Comparison of ENCODE assay signal across 16 cellular contexts in genomic region chr7:2105280-2105679, GRCh38.
DNase-seq lines count a peak whose midpoint lies in the region; ATAC-seq and TF ChIP-seq lines count a peak whose summit lies in the region.
"Had no signal": no experiment of that assay in that cellular context is flagged by ENCODE, and none has a peak within 500 bp of the region (broad histone marks: within the 10 kb centered on the region; RNA-seq: fewer than 3 reads in every experiment).

No MANE protein-coding gene starts in this region.

- H3K27me3 Mint-ChIP-seq in natural killer cell (ENCODE audit: low read depth in 2 of 2) (peaks cover 2 to 5% of the 10 kb centered on the region in 2 donors), nephron progenitor cell (ENCODE audit: low read depth, poor library complexity) (peaks cover 8% of the 10 kb centered on the region)
- no peaks in the 10 kb centered on the region for H3K27me3 Mint-ChIP-seq in natural killer cell treated with Interleukin-12 subunit alpha and Interleukin-12 subunit beta and Interleukin-15 and Interleukin-18, amount 100 ng/mL, for 72 hours
- H3K27me3 Mint-ChIP-seq: activated naive CD4-positive, alpha-beta T cell treated with anti-CD3 and anti-CD28 coated beads, Interleukin-2, amount 50 U/mL, for 24 hours had no signal

- H3K27ac Mint-ChIP-seq in natural killer cell (no peak overlapping the region), nephron progenitor cell (peak overlapping the region; percentile 97)
- no peak overlapping the region for H3K27ac Mint-ChIP-seq in natural killer cell treated with Interleukin-12 subunit alpha and Interleukin-12 subunit beta and Interleukin-15 and Interleukin-18, amount 100 ng/mL, for 72 hours

- intact Hi-C loops in natural killer cell (cut with micrococcal nuclease): no loop called here
- intact Hi-C loops in dorsolateral prefrontal cortex (cut with DNase I): loop anchor here (5.0 to 10.0 kb wide), 3 partner anchors 50 to 188 kb away; no protein-coding TSS in a partner anchor
- intact Hi-C loops in adrenal gland (cut with DNase I): no loop called here

- peaks cover 6 to 8% of the 10 kb centered on the region in 2 donors for H3K9me3 Mint-ChIP-seq in natural killer cell
- peaks cover 7% of the 10 kb centered on the region for H3K9me3 Mint-ChIP-seq in natural killer cell treated with Interleukin-12 subunit alpha and Interleukin-12 subunit beta and Interleukin-15 and Interleukin-18, amount 100 ng/mL, for 72 hours
- H3K9me3 Mint-ChIP-seq in nephron progenitor cell: no peaks in the 10 kb centered on the region
- H3K9me3 Mint-ChIP-seq: activated naive CD4-positive, alpha-beta T cell treated with anti-CD3 and anti-CD28 coated beads, Interleukin-2, amount 50 U/mL, for 24 hours had no signal

- peaks cover 0 to 11% of the 10 kb centered on the region in 2 donors for H3K4me1 ChIP-seq in adrenal gland (replicated peaks in 1 of 2)

- DNase-seq in natural killer cell (no peak), dorsolateral prefrontal cortex (no peak), nephron progenitor cell (no peak), adrenal gland (no peak), brain microvascular endothelial cell (no peak), LoVo (ENCODE audit: low spot score) (no peak)
- DNase-seq in natural killer cell treated with Interleukin-12 subunit alpha and Interleukin-12 subunit beta and Interleukin-15 and Interleukin-18, amount 100 ng/mL, for 72 hours (ENCODE audit: low spot score): no peak
- DNase-seq: activated CD8-positive, alpha-beta memory T cell treated with anti-CD3 and anti-CD28 coated beads, Interleukin-2, amount 50 U/mL, for 48 hours; islet precursor cell; NCI-H1694; NCI-H446 treated with DMSO at 0.1 percent for 48 hours; PC-3 had no signal

- TF ChIP-seq CTCF in natural killer cell (IDR thresholded peaks at IDR 0.05) (no peak), dorsolateral prefrontal cortex (IDR thresholded peaks at IDR 0.05 in 54 of 56, conservative IDR thresholded peaks at IDR 0.05 in 2 of 56; ENCODE audit: low read depth in 1 of 56, partially characterized antibody in 56 of 56) (no peak), nephron progenitor cell (IDR thresholded peaks at IDR 0.05) (no peak), adrenal gland (IDR thresholded peaks at IDR 0.05) (no peak), brain microvascular endothelial cell (IDR thresholded peaks at IDR 0.05; ENCODE audit: low read depth, low read length, missing control alignments) (no peak)

- no peaks in the 10 kb centered on the region for H3K36me3 Mint-ChIP-seq in natural killer cell
- peaks cover 10% of the 10 kb centered on the region for H3K36me3 Mint-ChIP-seq in natural killer cell treated with Interleukin-12 subunit alpha and Interleukin-12 subunit beta and Interleukin-15 and Interleukin-18, amount 100 ng/mL, for 72 hours
- peaks cover 6% of the 10 kb centered on the region for H3K36me3 Mint-ChIP-seq in nephron progenitor cell (ENCODE audit: low read depth)

- ATAC-seq in natural killer cell (no peak), GM19463 (IDR thresholded peaks at IDR 0.05; ENCODE audit: unreplicated experiment) (no peak)
- ATAC-seq in natural killer cell treated with Interleukin-12 subunit alpha and Interleukin-12 subunit beta and Interleukin-15 and Interleukin-18, amount 100 ng/mL, for 72 hours: no peak
- ATAC-seq: mucosa of descending colon, PC-3 had no signal

- H3K27ac ChIP-seq in dorsolateral prefrontal cortex: peak overlapping the region in 58 of 59 donors; percentile 44 to 100 (median 98)
- peak overlapping the region in 1 of 5 donors; percentile 62 for H3K27ac ChIP-seq in adrenal gland
- no peak overlapping the region for H3K27ac ChIP-seq in brain microvascular endothelial cell
- H3K27ac ChIP-seq: cardiac muscle cell had no signal

- in situ Hi-C loops in brain microvascular endothelial cell (cut with HindIII; ENCODE audit: low pct_ligation_motif_present, low sequenced_read_pairs): no loop called here

- 67 to 85% (median 80%) methylated on average over 3 to 13 of the region's 13 CpGs for WGBS in adrenal gland, 4 donors

- no peaks in the 10 kb centered on the region for H3K9me3 ChIP-seq in adrenal gland (replicated peaks in 1 of 3)
- H3K9me3 ChIP-seq: mucosa of descending colon had no signal

- H3K36me3 ChIP-seq in adrenal gland (replicated peaks in 1 of 2): no peaks in the 10 kb centered on the region
- H3K36me3 ChIP-seq in brain microvascular endothelial cell (replicated peaks): no peaks in the 10 kb centered on the region
- H3K36me3 ChIP-seq: cardiac muscle cell had no signal

- H3K4me3 ChIP-seq in dorsolateral prefrontal cortex (no peak overlapping the region), adrenal gland (no peak overlapping the region), brain microvascular endothelial cell (ENCODE audit: low read depth, low read length) (no peak overlapping the region)
- H3K4me3 ChIP-seq: cardiac muscle cell, mucosa of descending colon had no signal

- H3K4me3 Mint-ChIP-seq in natural killer cell: peak overlapping the region; percentile 21
- H3K4me3 Mint-ChIP-seq in natural killer cell treated with Interleukin-12 subunit alpha and Interleukin-12 subunit beta and Interleukin-15 and Interleukin-18, amount 100 ng/mL, for 72 hours: no peak overlapping the region
- H3K4me3 Mint-ChIP-seq in nephron progenitor cell: peak overlapping the region; percentile 40

- H3K27me3 ChIP-seq in dorsolateral prefrontal cortex (no peaks in the 10 kb centered on the region), adrenal gland (no peaks in the 10 kb centered on the region), brain microvascular endothelial cell (replicated peaks) (no peaks in the 10 kb centered on the region)
- H3K27me3 ChIP-seq: cardiac muscle cell had no signal

- H3K4me1 Mint-ChIP-seq in natural killer cell: peaks cover 47% of the 10 kb centered on the region in 2 donors
- H3K4me1 Mint-ChIP-seq in natural killer cell treated with Interleukin-12 subunit alpha and Interleukin-12 subunit beta and Interleukin-15 and Interleukin-18, amount 100 ng/mL, for 72 hours (ENCODE audit: low read depth in 2 of 2): peaks cover 35 to 38% of the 10 kb centered on the region in 2 donors
- peaks cover 95% of the 10 kb centered on the region for H3K4me1 Mint-ChIP-seq in nephron progenitor cell

- TF ChIP-seq POLR2A in adrenal gland (IDR thresholded peaks at IDR 0.05): no peak

Comparison
In these comparisons a context has a peak if more than half of its experiments do, and no peak if none do; other contexts are left out.
1. intact Hi-C loops: an anchor here in dorsolateral prefrontal cortex (5.0 to 10.0 kb wide); none called in natural killer cell and adrenal gland.